In genomic region chr6:45813943-45814342, GRCh38 we compare ENCODE assay signal across 21 cellular contexts.
DNase-seq lines count a peak whose midpoint lies in the region; ATAC-seq and TF ChIP-seq lines count a peak whose summit lies in the region.
"Had no signal": no experiment of that assay in that cellular context is flagged by ENCODE, and none has a peak within 500 bp of the region (broad histone marks: within the 10 kb centered on the region; RNA-seq: fewer than 3 reads in every experiment).

No MANE protein-coding gene starts in this region.

- DNase-seq in mucosa of descending colon (no peak), retina (no peak), GM19240 (ENCODE audit: insufficient read length, low spot score) (no peak)
- DNase-seq: anterior cingulate cortex; caudate nucleus; CD4-positive, alpha-beta T cell; DMS 273 treated with DMSO at 0.1 percent for 48 hours; glutamatergic neuron; H7; mammary epithelial cell; NCI-H1417 treated with DMSO at 0.1 percent for 48 hours; NCI-H2171; NCI-H524 treated with DMSO at 0.1 percent for 48 hours; stimulated activated CD4-positive, alpha-beta T cell treated with anti-CD3 and anti-CD28 coated beads, Interleukin-1b, Interleukin-23, amount 100 ng/mL, for 48 hours; stimulated activated naive B cell treated with anti-CD40 and anti-IgM and Interleukin-4, amounts not matched to agents 10 μg/mL and 1 μg/mL and 100 μg/mL, for 72 hours; testis had no signal

- ATAC-seq in GM19023 (IDR thresholded peaks at IDR 0.05; ENCODE audit: unreplicated experiment) (peak; percentile 74), HG02571 (IDR thresholded peaks at IDR 0.05; ENCODE audit: unreplicated experiment) (peak; percentile 71), HG03439 (IDR thresholded peaks at IDR 0.05; ENCODE audit: unreplicated experiment) (peak; percentile 91), mucosa of descending colon (peak; percentile 13), HG02759 (IDR thresholded peaks at IDR 0.05; ENCODE audit: unreplicated experiment) (no peak)
- ATAC-seq: stimulated activated naive B cell treated with anti-CD40 and anti-IgM and Interleukin-4, amounts not matched to agents 10 μg/mL and 1 μg/mL and 100 μg/mL, for 72 hours had no signal

- H3K9me3 ChIP-seq in mucosa of descending colon, result no peaks in the 10 kb centered on the region
- H3K9me3 ChIP-seq: testis, vagina had no signal

- H3K4me3 ChIP-seq in mucosa of descending colon, result no peak overlapping the region
- H3K4me3 ChIP-seq: testis, vagina had no signal

- no peaks in the 10 kb centered on the region for H3K4me1 ChIP-seq in mucosa of descending colon (ENCODE audit: low read depth)
- H3K4me1 ChIP-seq: testis, vagina had no signal

- TF ChIP-seq CTCF in mucosa of descending colon (IDR thresholded peaks at IDR 0.05), result no peak

- intact Hi-C loops in mucosa of descending colon (cut with DNase I, micrococcal nuclease), result no loop called here

- no peaks in the 10 kb centered on the region for H3K36me3 ChIP-seq in mucosa of descending colon (ENCODE audit: low read depth)
- H3K36me3 ChIP-seq: vagina had no signal
